ENCODE assay signal across 18 cellular contexts in the genomic region with DNA sequence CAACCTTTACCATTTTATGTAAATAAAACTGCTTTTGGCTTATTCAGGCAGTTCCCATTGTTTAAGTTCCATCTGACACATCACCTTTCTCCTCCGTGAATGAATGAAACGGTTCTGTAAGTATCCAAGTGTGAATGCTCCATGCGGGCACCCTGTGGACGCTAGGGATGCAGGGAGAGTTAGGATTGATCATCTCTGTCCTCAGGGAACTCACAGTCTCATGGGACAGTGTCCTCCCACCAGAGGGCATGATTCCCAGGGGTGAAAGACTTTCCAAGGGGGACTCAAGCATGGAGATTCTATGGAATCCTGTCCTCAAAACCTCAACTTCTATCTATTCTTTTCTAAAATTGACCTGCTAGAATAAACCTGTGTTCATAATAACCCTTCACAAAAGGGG.
A peak's percentile ranks its signal among the peaks of the same experiment; 100 is the strongest.
DNase-seq lines count a peak whose midpoint lies in the region; ATAC-seq, FAIRE-seq and TF ChIP-seq lines count a peak whose summit lies in the region.
"Had no signal": no experiment of that assay in that cellular context is flagged by ENCODE, and none has a peak within 500 bp of the region (broad histone marks: within the 10 kb centered on the region; RNA-seq: fewer than 3 reads in every experiment).

No MANE protein-coding gene starts in this region.

- POLR2A ChIA-PET in MCF 10A (lab: Yijun Ruan, JAX), result interaction anchor here (0.6 to 1.0 kb wide), 2 partner anchors 26 to 55 kb away, joined by 3 read pairs; no protein-coding TSS in a partner anchor

- no peaks in the 10 kb centered on the region for H3K9me3 ChIP-seq in breast epithelium
- H3K9me3 ChIP-seq: colonic mucosa, stomach had no signal

- no peaks in the 10 kb centered on the region for H3K36me3 Mint-ChIP-seq in MCF 10A (ENCODE audit: insufficient read depth, unreplicated experiment)
- H3K36me3 Mint-ChIP-seq: T-cell had no signal

- TF ChIP-seq POLR2A in breast epithelium (IDR thresholded peaks at IDR 0.05), result no peak

- no peaks in the 10 kb centered on the region for H3K27me3 ChIP-seq in breast epithelium
- H3K27me3 ChIP-seq: colonic mucosa had no signal

- H3K9me3 Mint-ChIP-seq in MCF 10A (ENCODE audit: unreplicated experiment), result no peaks in the 10 kb centered on the region
- H3K9me3 Mint-ChIP-seq: activated naive CD8-positive, alpha-beta T cell treated with anti-CD3 and anti-CD28 coated beads, Interleukin-2, amount 50 U/mL, for 24 hours; activated T-cell treated with anti-CD3 and anti-CD28 coated beads, Interleukin-2, amount 50 U/mL, for 4 hours; T-cell had no signal

- no peak overlapping the region for H3K4me3 Mint-ChIP-seq in MCF 10A (ENCODE audit: unreplicated experiment)
- H3K4me3 Mint-ChIP-seq: activated CD4-positive, alpha-beta T cell treated with anti-CD3 and anti-CD28 coated beads for 36 hours; activated naive CD8-positive, alpha-beta T cell treated with anti-CD3 and anti-CD28 coated beads, Interleukin-2, amount 50 U/mL, for 24 hours; activated T-cell treated with anti-CD3 and anti-CD28 coated beads, Interleukin-2, amount 50 U/mL, for 4 hours; T-cell had no signal

- intact Hi-C loops in MCF 10A (cut with micrococcal nuclease), result no loop called here
- intact Hi-C loops in breast epithelium (cut with DNase I; ENCODE audit: low total_unique reads), result no loop called here

- FAIRE-seq in urothelium cell line (lab: Jason Lieb, UNC), result no peak

- H3K27me3 Mint-ChIP-seq in MCF 10A (ENCODE audit: insufficient read depth, unreplicated experiment), result peaks cover 11% of the 10 kb centered on the region

- TF ChIP-seq CTCF in MCF 10A (IDR thresholded peaks at IDR 0.05; ENCODE audit: unreplicated experiment) (no peak), breast epithelium (IDR thresholded peaks at IDR 0.05) (no peak), fibroblast of villous mesenchyme (IDR thresholded peaks at IDR 0.05; ENCODE audit: insufficient read depth, low read depth, low read length) (peak; percentile 37)

- no TSS peak for BruUV-seq in MCF 10A (replicated peaks; lab: Mats Ljungman, UMichigan)

- H3K4me3 ChIP-seq in breast epithelium, result no peak overlapping the region
- H3K4me3 ChIP-seq in fibroblast of villous mesenchyme (ENCODE audit: low read depth, low read length), result no peak overlapping the region
- H3K4me3 ChIP-seq: colonic mucosa, skin epidermis, stomach had no signal

- DNase-seq in MCF 10A (ENCODE audit: unreplicated experiment) (peak; percentile 16), breast epithelium (ENCODE audit: low spot score in 2 of 2) (no peak), fibroblast of villous mesenchyme (ENCODE audit: low read depth) (no peak), urothelium cell line (ENCODE audit: low spot score) (peak; percentile 43), amygdala (lab: John Stamatoyannopoulos, UW) (no peak)
- DNase-seq: activated CD4-positive, alpha-beta T cell treated with anti-CD3 and anti-CD28 coated beads for 36 hours; activated naive CD8-positive, alpha-beta T cell treated with anti-CD3 and anti-CD28 coated beads, Interleukin-2, amount 50 U/mL, for 24 hours; activated T-cell treated with anti-CD3 and anti-CD28 coated beads, Interleukin-2, amount 50 U/mL, for 4 hours; colonic mucosa; DMS 273 treated with DMSO at 0.1 percent for 48 hours; NCI-H1048; NCI-H226; stomach; T-cell had no signal

- no peak overlapping the region for H3K27ac ChIP-seq in breast epithelium
- H3K27ac ChIP-seq: colonic mucosa, skin epidermis, stomach had no signal

- no peaks in the 10 kb centered on the region for H3K36me3 ChIP-seq in breast epithelium
- H3K36me3 ChIP-seq: colonic mucosa, stomach had no signal

- no peaks in the 10 kb centered on the region for H3K4me1 ChIP-seq in breast epithelium
- H3K4me1 ChIP-seq: colonic mucosa, stomach had no signal

- peak; percentile 36; the same call in 1 of the 3 replicates for ATAC-seq in SK-N-SH treated with all-trans-retinoic acid at 6 μM for 48 hours
- no peak for ATAC-seq in HG02588 (IDR thresholded peaks at IDR 0.05; ENCODE audit: unreplicated experiment)
- ATAC-seq in HG03354 (IDR thresholded peaks at IDR 0.05; ENCODE audit: poor library complexity, severe bottlenecking, unreplicated experiment), result no peak
- ATAC-seq: activated CD4-positive, alpha-beta T cell treated with anti-CD3 and anti-CD28 coated beads for 36 hours; activated naive CD8-positive, alpha-beta T cell treated with anti-CD3 and anti-CD28 coated beads, Interleukin-2, amount 50 U/mL, for 24 hours; activated T-cell treated with anti-CD3 and anti-CD28 coated beads, Interleukin-2, amount 50 U/mL, for 4 hours; T-cell had no signal

- peaks cover 6% of the 10 kb centered on the region for H3K4me1 Mint-ChIP-seq in MCF 10A (ENCODE audit: insufficient read depth, unreplicated experiment)
- H3K4me1 Mint-ChIP-seq: activated CD4-positive, alpha-beta T cell treated with anti-CD3 and anti-CD28 coated beads for 36 hours; activated naive CD8-positive, alpha-beta T cell treated with anti-CD3 and anti-CD28 coated beads, Interleukin-2, amount 50 U/mL, for 24 hours; T-cell had no signal

- no peak overlapping the region for H3K27ac Mint-ChIP-seq in MCF 10A (ENCODE audit: low read depth, unreplicated experiment)
- H3K27ac Mint-ChIP-seq: activated CD4-positive, alpha-beta T cell treated with anti-CD3 and anti-CD28 coated beads for 36 hours; activated naive CD8-positive, alpha-beta T cell treated with anti-CD3 and anti-CD28 coated beads, Interleukin-2, amount 50 U/mL, for 24 hours; T-cell had no signal

- CTCF ChIA-PET in MCF 10A (lab: Yijun Ruan, JAX), result interaction anchor here (0.6 to 1.5 kb wide), 3 partner anchors 50 to 1280 kb away, joined by 3 to 6 read pairs (median 4); no protein-coding TSS in a partner anchor

TF ChIP-seq in SK-N-SH treated with all-trans-retinoic acid at 6 μM for 48 hours, 23 proteins besides CTCF, POLR2A, EP300 and RAD21 (continues in another document):
- TF ChIP-seq PPARA (CRISPR knock-in tag; IDR thresholded peaks at IDR 0.05; ENCODE audit: borderline replicate concordance), result no peak
- TF ChIP-seq ESRRG (CRISPR knock-in tag; IDR thresholded peaks at IDR 0.05), result no peak
- TF ChIP-seq ZC3H10 (CRISPR knock-in tag; IDR thresholded peaks at IDR 0.05), result no peak
- no peak for TF ChIP-seq ZFP30 (CRISPR knock-in tag; IDR thresholded peaks at IDR 0.05)
- TF ChIP-seq, protein P1, sequence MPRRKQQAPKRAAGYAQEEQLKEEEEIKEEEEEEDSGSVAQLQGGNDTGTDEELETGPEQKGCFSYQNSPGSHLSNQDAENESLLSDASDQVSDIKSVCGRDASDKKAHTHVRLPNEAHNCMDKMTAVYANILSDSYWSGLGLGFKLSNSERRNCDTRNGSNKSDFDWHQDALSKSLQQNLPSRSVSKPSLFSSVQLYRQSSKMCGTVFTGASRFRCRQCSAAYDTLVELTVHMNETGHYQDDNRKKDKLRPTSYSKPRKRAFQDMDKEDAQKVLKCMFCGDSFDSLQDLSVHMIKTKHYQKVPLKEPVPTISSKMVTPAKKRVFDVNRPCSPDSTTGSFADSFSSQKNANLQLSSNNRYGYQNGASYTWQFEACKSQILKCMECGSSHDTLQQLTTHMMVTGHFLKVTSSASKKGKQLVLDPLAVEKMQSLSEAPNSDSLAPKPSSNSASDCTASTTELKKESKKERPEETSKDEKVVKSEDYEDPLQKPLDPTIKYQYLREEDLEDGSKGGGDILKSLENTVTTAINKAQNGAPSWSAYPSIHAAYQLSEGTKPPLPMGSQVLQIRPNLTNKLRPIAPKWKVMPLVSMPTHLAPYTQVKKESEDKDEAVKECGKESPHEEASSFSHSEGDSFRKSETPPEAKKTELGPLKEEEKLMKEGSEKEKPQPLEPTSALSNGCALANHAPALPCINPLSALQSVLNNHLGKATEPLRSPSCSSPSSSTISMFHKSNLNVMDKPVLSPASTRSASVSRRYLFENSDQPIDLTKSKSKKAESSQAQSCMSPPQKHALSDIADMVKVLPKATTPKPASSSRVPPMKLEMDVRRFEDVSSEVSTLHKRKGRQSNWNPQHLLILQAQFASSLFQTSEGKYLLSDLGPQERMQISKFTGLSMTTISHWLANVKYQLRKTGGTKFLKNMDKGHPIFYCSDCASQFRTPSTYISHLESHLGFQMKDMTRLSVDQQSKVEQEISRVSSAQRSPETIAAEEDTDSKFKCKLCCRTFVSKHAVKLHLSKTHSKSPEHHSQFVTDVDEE (CRISPR knock-in tag; IDR thresholded peaks at IDR 0.05), result no peak
- no peak for TF ChIP-seq TCF4 (CRISPR knock-in tag; IDR thresholded peaks at IDR 0.05; ENCODE audit: borderline replicate concordance)
- no peak for TF ChIP-seq TOX (CRISPR knock-in tag; IDR thresholded peaks at IDR 0.05; ENCODE audit: borderline replicate concordance)
- TF ChIP-seq, protein P2, sequence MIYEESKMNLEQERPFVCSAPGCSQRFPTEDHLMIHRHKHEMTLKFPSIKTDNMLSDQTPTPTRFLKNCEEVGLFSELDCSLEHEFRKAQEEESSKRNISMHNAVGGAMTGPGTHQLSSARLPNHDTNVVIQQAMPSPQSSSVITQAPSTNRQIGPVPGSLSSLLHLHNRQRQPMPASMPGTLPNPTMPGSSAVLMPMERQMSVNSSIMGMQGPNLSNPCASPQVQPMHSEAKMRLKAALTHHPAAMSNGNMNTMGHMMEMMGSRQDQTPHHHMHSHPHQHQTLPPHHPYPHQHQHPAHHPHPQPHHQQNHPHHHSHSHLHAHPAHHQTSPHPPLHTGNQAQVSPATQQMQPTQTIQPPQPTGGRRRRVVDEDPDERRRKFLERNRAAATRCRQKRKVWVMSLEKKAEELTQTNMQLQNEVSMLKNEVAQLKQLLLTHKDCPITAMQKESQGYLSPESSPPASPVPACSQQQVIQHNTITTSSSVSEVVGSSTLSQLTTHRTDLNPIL (CRISPR knock-in tag; IDR thresholded peaks at IDR 0.05; ENCODE audit: low read depth), result no peak
- no peak for TF ChIP-seq CSDC2 (CRISPR knock-in tag; IDR thresholded peaks at IDR 0.05)
- TF ChIP-seq OSR1 (CRISPR knock-in tag; IDR thresholded peaks at IDR 0.05), result no peak
- no peak for TF ChIP-seq ZNF70 (CRISPR knock-in tag; IDR thresholded peaks at IDR 0.05)
- TF ChIP-seq RARB (CRISPR knock-in tag; IDR thresholded peaks at IDR 0.05), result no peak
- TF ChIP-seq, protein P3, sequence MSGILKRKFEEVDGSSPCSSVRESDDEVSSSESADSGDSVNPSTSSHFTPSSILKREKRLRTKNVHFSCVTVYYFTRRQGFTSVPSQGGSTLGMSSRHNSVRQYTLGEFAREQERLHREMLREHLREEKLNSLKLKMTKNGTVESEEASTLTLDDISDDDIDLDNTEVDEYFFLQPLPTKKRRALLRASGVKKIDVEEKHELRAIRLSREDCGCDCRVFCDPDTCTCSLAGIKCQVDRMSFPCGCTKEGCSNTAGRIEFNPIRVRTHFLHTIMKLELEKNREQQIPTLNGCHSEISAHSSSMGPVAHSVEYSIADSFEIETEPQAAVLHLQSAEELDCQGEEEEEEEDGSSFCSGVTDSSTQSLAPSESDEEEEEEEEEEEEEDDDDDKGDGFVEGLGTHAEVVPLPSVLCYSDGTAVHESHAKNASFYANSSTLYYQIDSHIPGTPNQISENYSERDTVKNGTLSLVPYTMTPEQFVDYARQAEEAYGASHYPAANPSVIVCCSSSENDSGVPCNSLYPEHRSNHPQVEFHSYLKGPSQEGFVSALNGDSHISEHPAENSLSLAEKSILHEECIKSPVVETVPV (CRISPR knock-in tag; IDR thresholded peaks at IDR 0.05), result no peak

Comparison
In these comparisons a context has a peak if more than half of its experiments do, and no peak if none do; other contexts are left out.
1. DNase-seq: peak in MCF 10A (single experiment) and urothelium cell line (single experiment); none in breast epithelium (0 of 2), fibroblast of villous mesenchyme (single experiment) and amygdala (0 of 56).